Comparison of ENCODE assay signal across 1 cellular context in genomic region chr3:192883512-192883911, GRCh38.
TF ChIP-seq lines count a peak whose summit lies in the region.

No MANE protein-coding gene starts in this region.

TF ChIP-seq in SK-N-SH treated with all-trans-retinoic acid at 6 μM for 48 hours, 23 proteins besides CTCF, POLR2A, EP300 and RAD21 (continued from another document):
- TF ChIP-seq, protein P1, sequence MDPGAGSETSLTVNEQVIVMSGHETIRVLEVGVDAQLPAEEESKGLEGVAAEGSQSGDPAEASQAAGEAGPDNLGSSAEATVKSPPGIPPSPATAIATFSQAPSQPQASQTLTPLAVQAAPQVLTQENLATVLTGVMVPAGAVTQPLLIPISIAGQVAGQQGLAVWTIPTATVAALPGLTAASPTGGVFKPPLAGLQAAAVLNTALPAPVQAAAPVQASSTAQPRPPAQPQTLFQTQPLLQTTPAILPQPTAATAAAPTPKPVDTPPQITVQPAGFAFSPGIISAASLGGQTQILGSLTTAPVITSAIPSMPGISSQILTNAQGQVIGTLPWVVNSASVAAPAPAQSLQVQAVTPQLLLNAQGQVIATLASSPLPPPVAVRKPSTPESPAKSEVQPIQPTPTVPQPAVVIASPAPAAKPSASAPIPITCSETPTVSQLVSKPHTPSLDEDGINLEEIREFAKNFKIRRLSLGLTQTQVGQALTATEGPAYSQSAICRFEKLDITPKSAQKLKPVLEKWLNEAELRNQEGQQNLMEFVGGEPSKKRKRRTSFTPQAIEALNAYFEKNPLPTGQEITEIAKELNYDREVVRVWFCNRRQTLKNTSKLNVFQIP (CRISPR knock-in tag; IDR thresholded peaks at IDR 0.05; ENCODE audit: borderline replicate concordance, low read depth) = no peak
- TF ChIP-seq ESRRG (CRISPR knock-in tag; IDR thresholded peaks at IDR 0.05) (no peak), ZFP3 (CRISPR knock-in tag; IDR thresholded peaks at IDR 0.05) (no peak), CSDC2 (CRISPR knock-in tag; IDR thresholded peaks at IDR 0.05) (peak; percentile 23; the same call in 1 of the 2 replicates), SNAI2 (CRISPR knock-in tag; IDR thresholded peaks at IDR 0.05) (peak; percentile 60; the same call in 1 of the 2 replicates), TOX (CRISPR knock-in tag; IDR thresholded peaks at IDR 0.05; ENCODE audit: borderline replicate concordance) (no peak), ZNF565 (CRISPR knock-in tag; conservative IDR thresholded peaks at IDR 0.05; ENCODE audit: low read depth) (no peak), PPARA (CRISPR knock-in tag; IDR thresholded peaks at IDR 0.05; ENCODE audit: borderline replicate concordance) (no peak), ZNF70 (CRISPR knock-in tag; IDR thresholded peaks at IDR 0.05) (no peak), OSR1 (CRISPR knock-in tag; IDR thresholded peaks at IDR 0.05) (no peak), CSRNP3 (CRISPR knock-in tag; IDR thresholded peaks at IDR 0.05) (no peak), TSHZ2 (CRISPR knock-in tag; IDR thresholded peaks at IDR 0.05) (no peak), ZC3H10 (CRISPR knock-in tag; IDR thresholded peaks at IDR 0.05) (peak; percentile 37; the same call in 1 of the 2 replicates), ISL1 (CRISPR knock-in tag; IDR thresholded peaks at IDR 0.05) (no peak; the same call in 1 of the 2 replicates), BACH2 (CRISPR knock-in tag; IDR thresholded peaks at IDR 0.05; ENCODE audit: borderline replicate concordance) (no peak), ZFP30 (CRISPR knock-in tag; IDR thresholded peaks at IDR 0.05) (no peak), TCF4 (CRISPR knock-in tag; IDR thresholded peaks at IDR 0.05; ENCODE audit: borderline replicate concordance) (no peak), GLIS3 (CRISPR knock-in tag; IDR thresholded peaks at IDR 0.05) (no peak)
- TF ChIP-seq, protein P2, sequence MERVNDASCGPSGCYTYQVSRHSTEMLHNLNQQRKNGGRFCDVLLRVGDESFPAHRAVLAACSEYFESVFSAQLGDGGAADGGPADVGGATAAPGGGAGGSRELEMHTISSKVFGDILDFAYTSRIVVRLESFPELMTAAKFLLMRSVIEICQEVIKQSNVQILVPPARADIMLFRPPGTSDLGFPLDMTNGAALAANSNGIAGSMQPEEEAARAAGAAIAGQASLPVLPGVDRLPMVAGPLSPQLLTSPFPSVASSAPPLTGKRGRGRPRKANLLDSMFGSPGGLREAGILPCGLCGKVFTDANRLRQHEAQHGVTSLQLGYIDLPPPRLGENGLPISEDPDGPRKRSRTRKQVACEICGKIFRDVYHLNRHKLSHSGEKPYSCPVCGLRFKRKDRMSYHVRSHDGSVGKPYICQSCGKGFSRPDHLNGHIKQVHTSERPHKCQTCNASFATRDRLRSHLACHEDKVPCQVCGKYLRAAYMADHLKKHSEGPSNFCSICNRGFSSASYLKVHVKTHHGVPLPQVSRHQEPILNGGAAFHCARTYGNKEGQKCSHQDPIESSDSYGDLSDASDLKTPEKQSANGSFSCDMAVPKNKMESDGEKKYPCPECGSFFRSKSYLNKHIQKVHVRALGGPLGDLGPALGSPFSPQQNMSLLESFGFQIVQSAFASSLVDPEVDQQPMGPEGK (CRISPR knock-in tag; IDR thresholded peaks at IDR 0.05; ENCODE audit: borderline replicate concordance) = no peak
- TF ChIP-seq, protein P3, sequence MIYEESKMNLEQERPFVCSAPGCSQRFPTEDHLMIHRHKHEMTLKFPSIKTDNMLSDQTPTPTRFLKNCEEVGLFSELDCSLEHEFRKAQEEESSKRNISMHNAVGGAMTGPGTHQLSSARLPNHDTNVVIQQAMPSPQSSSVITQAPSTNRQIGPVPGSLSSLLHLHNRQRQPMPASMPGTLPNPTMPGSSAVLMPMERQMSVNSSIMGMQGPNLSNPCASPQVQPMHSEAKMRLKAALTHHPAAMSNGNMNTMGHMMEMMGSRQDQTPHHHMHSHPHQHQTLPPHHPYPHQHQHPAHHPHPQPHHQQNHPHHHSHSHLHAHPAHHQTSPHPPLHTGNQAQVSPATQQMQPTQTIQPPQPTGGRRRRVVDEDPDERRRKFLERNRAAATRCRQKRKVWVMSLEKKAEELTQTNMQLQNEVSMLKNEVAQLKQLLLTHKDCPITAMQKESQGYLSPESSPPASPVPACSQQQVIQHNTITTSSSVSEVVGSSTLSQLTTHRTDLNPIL (CRISPR knock-in tag; IDR thresholded peaks at IDR 0.05; ENCODE audit: low read depth) = no peak
TF ChIP-seq in SK-N-SH treated with all-trans-retinoic acid at 6 μM for 48 hours: peak in this region for 3.
